Comparison of ENCODE assay signal across 12 cellular contexts in the genomic region with DNA sequence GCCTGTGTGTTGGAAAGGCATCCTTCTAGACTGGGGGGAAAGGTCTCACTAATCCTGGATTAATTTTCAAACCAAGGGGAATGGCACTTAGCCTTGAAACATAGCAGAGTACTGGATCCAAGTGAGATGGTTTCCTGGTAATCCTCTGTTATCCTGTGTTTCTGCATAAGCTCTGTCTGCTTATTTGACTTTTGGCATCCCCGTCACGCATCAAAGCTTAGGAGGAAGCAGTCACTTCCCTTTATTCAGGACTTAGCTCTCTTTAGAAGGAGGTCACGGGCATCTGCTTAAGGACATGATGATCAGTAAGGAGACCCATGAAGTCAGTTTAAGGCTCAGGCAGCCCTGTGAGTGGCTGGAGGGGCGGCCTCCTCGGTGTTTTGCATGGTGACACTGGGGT. TPM values are rescaled to one million over a fixed set of nuclear protein-coding genes. Genes with fewer than 3 reads are reported as not detected.
DNase-seq lines count a peak whose midpoint lies in the region; ATAC-seq, FAIRE-seq and TF ChIP-seq lines count a peak whose summit lies in the region.
"Had no signal": no experiment of that assay in that cellular context is flagged by ENCODE, and none has a peak within 500 bp of the region (broad histone marks: within the 10 kb centered on the region; RNA-seq: fewer than 3 reads in every experiment).

No MANE protein-coding gene starts in this region.

- H3K36me3 Mint-ChIP-seq in CD14-positive monocyte = no peaks in the 10 kb centered on the region

- no peak for TF ChIP-seq POLR2A in prostate gland (IDR thresholded peaks at IDR 0.05)

- peaks cover 7% of the 10 kb centered on the region for H3K4me1 ChIP-seq in prostate gland (replicated peaks)

- intact Hi-C loops in prostate gland (cut with DNase I) (no loop called here), CD14-positive monocyte (cut with micrococcal nuclease) (no loop called here)

- no peak for ATAC-seq in HG03520 (IDR thresholded peaks at IDR 0.05; ENCODE audit: unreplicated experiment)
- no peak for ATAC-seq in HG02759 (IDR thresholded peaks at IDR 0.05; ENCODE audit: unreplicated experiment)
- no peak for ATAC-seq in GM19035 (IDR thresholded peaks at IDR 0.05; ENCODE audit: unreplicated experiment)
- ATAC-seq: activated CD8-positive, alpha-beta T cell treated with anti-CD3 and anti-CD28 coated beads for 36 hours had no signal

- H3K4me1 Mint-ChIP-seq in CD14-positive monocyte = peaks cover 24% of the 10 kb centered on the region

- no peaks in the 10 kb centered on the region for H3K36me3 ChIP-seq in prostate gland

- peaks cover 0 to 3% (median 2%) of the 10 kb centered on the region in 7 donors for H3K9me3 Mint-ChIP-seq in CD14-positive monocyte
- H3K9me3 Mint-ChIP-seq: activated CD8-positive, alpha-beta T cell treated with anti-CD3 and anti-CD28 coated beads for 36 hours had no signal

- peak overlapping the region in 1 of 2 donors; percentile 37 for H3K4me3 Mint-ChIP-seq in CD14-positive monocyte
- H3K4me3 Mint-ChIP-seq: activated CD8-positive, alpha-beta T cell treated with anti-CD3 and anti-CD28 coated beads for 36 hours had no signal

- H3K27me3 ChIP-seq in prostate gland (replicated peaks; ENCODE audit: insufficient read depth) = no peaks in the 10 kb centered on the region

- H3K27me3 Mint-ChIP-seq in CD14-positive monocyte (ENCODE audit: low read depth in 3 of 3) = peaks cover 4 to 8% (median 4%) of the 10 kb centered on the region in 3 donors
- H3K27me3 Mint-ChIP-seq: activated CD8-positive, alpha-beta T cell treated with anti-CD3 and anti-CD28 coated beads for 36 hours had no signal

- peak; percentile 75 for FAIRE-seq in RCC 7860 (lab: Jason Lieb, UNC)

- H3K9me3 ChIP-seq in prostate gland = no peaks in the 10 kb centered on the region

- peak overlapping the region in 1 of 7 donors; percentile 13 for H3K27ac Mint-ChIP-seq in CD14-positive monocyte
- H3K27ac Mint-ChIP-seq: activated CD8-positive, alpha-beta T cell treated with anti-CD3 and anti-CD28 coated beads for 36 hours had no signal

- TF ChIP-seq CTCF in prostate gland (IDR thresholded peaks at IDR 0.05) = no peak
- no peak for TF ChIP-seq CTCF in CD14-positive monocyte (IDR thresholded peaks at IDR 0.05)

- H3K27ac ChIP-seq in prostate gland = peak overlapping the region; percentile 60 to 69
- H3K27ac ChIP-seq: RWPE1 had no signal

- DNase-seq in CD1c-positive myeloid dendritic cell (ENCODE audit: extremely low spot score) = peak; percentile 79
- DNase-seq in RCC 7860 (ENCODE audit: low spot score) = peak; percentile 65
- peak; percentile 51 for DNase-seq in germinal center (ENCODE audit: low spot score)
- DNase-seq in prostate gland (ENCODE audit: low spot score) = no peak
- DNase-seq in CD14-positive monocyte (ENCODE audit: low spot score) = no peak
- DNase-seq: activated CD8-positive, alpha-beta T cell treated with anti-CD3 and anti-CD28 coated beads for 36 hours; foreskin fibroblast; NCI-H1105 treated with DMSO at 0.1 percent for 48 hours had no signal

- 85% methylated on average over 5 of the region's 5 CpGs for WGBS in prostate gland

- H3K4me3 ChIP-seq in prostate gland = no peak overlapping the region

RNA-seq across cellular contexts. Expression of gene TSPAN15, which starts 30.0 kb away (rescaled TPM):
- 10 to 100 TPM; 78.8 to 85.3 TPM for total RNA-seq in prostate gland
- polyA plus RNA-seq in CD14-positive monocyte = under 1 TPM in 1 of 2 donors, not detected in 1; 0.22 TPM

Comparison
In these comparisons a context has a peak if more than half of its experiments do, and no peak if none do; other contexts are left out.
1. DNase-seq: peak in CD1c-positive myeloid dendritic cell (single experiment), RCC 7860 (single experiment) and germinal center (single experiment); none in prostate gland (single experiment) and CD14-positive monocyte (single experiment).